Comparison of ENCODE assay signal across 19 cellular contexts in the genomic region with DNA sequence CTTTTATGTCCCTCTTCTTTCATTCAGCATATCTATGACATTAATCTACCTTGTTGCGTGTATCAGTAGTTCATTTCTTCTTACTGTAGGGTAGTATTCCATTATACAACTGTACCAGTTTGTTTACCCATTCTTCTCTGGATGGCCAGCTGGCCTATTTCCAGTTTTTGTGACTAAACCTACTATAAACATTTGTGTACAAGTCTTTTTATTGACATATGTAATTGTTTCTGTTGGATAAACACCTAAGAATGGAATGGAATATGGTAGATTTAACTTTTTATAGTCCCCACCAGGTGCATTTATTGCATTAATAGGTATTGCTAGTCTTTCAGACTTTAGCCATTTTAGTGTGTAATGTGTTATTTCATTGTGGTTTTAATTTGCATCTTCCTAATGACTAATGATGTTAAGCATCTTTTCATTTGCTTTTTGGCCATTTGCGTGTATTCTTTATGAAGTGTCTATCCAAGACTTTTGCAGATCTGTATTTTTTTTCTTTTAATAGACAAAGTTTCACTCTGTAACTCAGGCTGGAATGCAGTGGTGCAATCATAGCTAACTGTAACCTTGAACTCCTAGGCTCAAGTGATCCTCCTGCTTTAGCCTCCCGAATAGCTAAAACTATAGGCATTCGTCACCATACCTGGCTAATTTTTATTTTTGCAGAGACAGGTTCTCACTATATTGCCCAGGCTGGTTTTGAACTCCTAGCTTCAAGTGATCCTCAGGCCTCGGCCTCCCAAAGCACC. TPM values are rescaled to one million over a fixed set of nuclear protein-coding genes. Genes with fewer than 3 reads are reported as not detected.
A peak's percentile ranks its signal among the peaks of the same experiment; 100 is the strongest.
DNase-seq lines count a peak whose midpoint lies in the region; ATAC-seq, FAIRE-seq and TF ChIP-seq lines count a peak whose summit lies in the region.
"Had no signal": no experiment of that assay in that cellular context is flagged by ENCODE, and none has a peak within 500 bp of the region (broad histone marks: within the 10 kb centered on the region; RNA-seq: fewer than 3 reads in every experiment).

No MANE protein-coding gene starts in this region.

- H3K9me3 Mint-ChIP-seq in activated CD8-positive, alpha-beta T cell treated with anti-CD3 and anti-CD28 coated beads, Interleukin-2, amount 10 ng/mL, durations not matched to agents 7 days and 5 days (ENCODE audit: insufficient read depth): no peaks in the 10 kb centered on the region

- no peak overlapping the region for H3K4me3 Mint-ChIP-seq in activated CD8-positive, alpha-beta T cell treated with anti-CD3 and anti-CD28 coated beads, Interleukin-2, amount 10 ng/mL, durations not matched to agents 7 days and 5 days
- H3K4me3 Mint-ChIP-seq: CD4-positive, alpha-beta memory T cell had no signal

- POLR2A ChIA-PET in AG04450 (lab: Yijun Ruan, JAX): no interaction called here
- POLR2A ChIA-PET in HepG2 (lab: Yijun Ruan, JAX): no interaction called here
- POLR2A ChIA-PET in activated CD8-positive, alpha-beta T cell treated with anti-CD3 and anti-CD28 coated beads, Interleukin-2, amount 10 ng/mL, durations not matched to agents 7 days and 5 days (lab: Charles Lee): interaction anchor here (0.6 to 0.7 kb wide), 3 partner anchors 62 to 511 kb away, joined by 3 to 4 read pairs (median 4); no protein-coding TSS in a partner anchor

- FAIRE-seq in HepG2 (lab: Jason Lieb, UNC): peak; percentile 67
- FAIRE-seq: GM12892, H1, RCC 7860 had no signal

- no TSS peak for BruUV-seq in HepG2 (replicated peaks; lab: Mats Ljungman, UMichigan)

- DNase-seq in AG04450 (ENCODE audit: low read depth, low spot score) (peak; percentile 1), ELR (ENCODE audit: low read depth) (peak; percentile 41), NCI-H774 (lab: John Stamatoyannopoulos, UW) (peak; percentile 47), HepG2 (ENCODE audit: low spot score) (peak; percentile 9), NCI-H1436 (lab: John Stamatoyannopoulos, UW) (no peak), NCI-H187 (lab: John Stamatoyannopoulos, UW) (no peak)
- no peak for DNase-seq in activated CD8-positive, alpha-beta T cell treated with anti-CD3 and anti-CD28 coated beads, Interleukin-2, amount 10 ng/mL, durations not matched to agents 7 days and 5 days
- DNase-seq: BE2C; CD4-positive, alpha-beta memory T cell; DMS79 treated with DMSO at 0.1 percent for 48 hours; NCI-H1930; NCI-H748 treated with DMSO at 0.1 percent for 48 hours; Right ventricle myocardium superior; SK-N-SH; T-helper 1 cell had no signal

- H3K4me3 ChIP-seq in AG04450 (ENCODE audit: low read depth, low read length): no peak overlapping the region
- H3K4me3 ChIP-seq in HepG2 (replicated peaks in 1 of 3; ENCODE audit: insufficient read depth in 1 of 3, low read depth in 2 of 3, low read length in 3 of 3): no peak overlapping the region

- no peaks in the 10 kb centered on the region for H4K20me1 ChIP-seq in HepG2 (ENCODE audit: insufficient read depth, low read length)

- H3K27me3 Mint-ChIP-seq in activated CD8-positive, alpha-beta T cell treated with anti-CD3 and anti-CD28 coated beads, Interleukin-2, amount 10 ng/mL, durations not matched to agents 7 days and 5 days (ENCODE audit: low read depth): no peaks in the 10 kb centered on the region
- H3K27me3 Mint-ChIP-seq: CD4-positive, alpha-beta memory T cell had no signal

- H3K36me3 Mint-ChIP-seq in activated CD8-positive, alpha-beta T cell treated with anti-CD3 and anti-CD28 coated beads, Interleukin-2, amount 10 ng/mL, durations not matched to agents 7 days and 5 days (ENCODE audit: low read depth): peaks cover 69% of the 10 kb centered on the region

- no peak overlapping the region for H2AFZ ChIP-seq in HepG2 (ENCODE audit: low read length)

- no peaks in the 10 kb centered on the region for H3K9me3 ChIP-seq in AG04450 (ENCODE audit: control insufficient read depth, insufficient read depth, low read length)
- no peaks in the 10 kb centered on the region for H3K9me3 ChIP-seq in HepG2 (ENCODE audit: low read length)
- H3K9me3 ChIP-seq: BE2C, SK-N-SH had no signal

- no peak for TF ChIP-seq RAD21 in HepG2 (CRISPR knock-in tag; IDR thresholded peaks at IDR 0.05)

- 89% methylated on average over 5 of the region's 5 CpGs for WGBS in HepG2 (ENCODE audit: low lambda C conversion rate)

- TF ChIP-seq POLR2A in HepG2 (IDR thresholded peaks at IDR 0.05; ENCODE audit: insufficient read depth in 1 of 2, low read depth in 2 of 2, low read length in 2 of 2): no peak

- H3K27me3 ChIP-seq in AG04450 (ENCODE audit: control insufficient read depth, insufficient read depth, low read length) (no peaks in the 10 kb centered on the region), HepG2 (ENCODE audit: control insufficient read depth in 1 of 2, insufficient read depth in 2 of 2, low read length in 2 of 2) (no peaks in the 10 kb centered on the region)
- H3K27me3 ChIP-seq: BE2C had no signal

- peak; percentile 58; the same call in 2 of the 3 replicates for ATAC-seq in HepG2
- no peak for ATAC-seq in activated CD8-positive, alpha-beta T cell treated with anti-CD3 and anti-CD28 coated beads, Interleukin-2, amount 10 ng/mL, durations not matched to agents 7 days and 5 days

- no peak for TF ChIP-seq CTCF in AG04450 (IDR thresholded peaks at IDR 0.05; ENCODE audit: low read depth, low read length)
- no peak for TF ChIP-seq CTCF in HepG2 (CRISPR knock-in tag; IDR thresholded peaks at IDR 0.05)

- no peak overlapping the region for H3K4me2 ChIP-seq in HepG2 (ENCODE audit: low read depth, low read length)
- H3K4me2 ChIP-seq: KMS-11, SK-N-SH had no signal

- H3K27ac Mint-ChIP-seq in activated CD8-positive, alpha-beta T cell treated with anti-CD3 and anti-CD28 coated beads, Interleukin-2, amount 10 ng/mL, durations not matched to agents 7 days and 5 days: no peak overlapping the region
- H3K27ac Mint-ChIP-seq: CD4-positive, alpha-beta memory T cell had no signal

- TF ChIP-seq EP300 in HepG2 (IDR thresholded peaks at IDR 0.05; ENCODE audit: low read depth in 2 of 2, low read length in 2 of 2): no peak
- TF ChIP-seq EP300 in HepG2 (CRISPR knock-in tag; IDR thresholded peaks at IDR 0.05; ENCODE audit: borderline replicate concordance): no peak

- H3K9ac ChIP-seq in HepG2 (ENCODE audit: insufficient read depth, low read depth, low read length): no peak overlapping the region
- H3K9ac ChIP-seq: KMS-11, SK-N-SH had no signal

- H3K4me1 ChIP-seq in HepG2 (ENCODE audit: insufficient read depth, low read length): peaks cover 9% of the 10 kb centered on the region
- H3K4me1 ChIP-seq: BE2C had no signal

- H3K4me1 Mint-ChIP-seq in activated CD8-positive, alpha-beta T cell treated with anti-CD3 and anti-CD28 coated beads, Interleukin-2, amount 10 ng/mL, durations not matched to agents 7 days and 5 days (ENCODE audit: low read depth): no peaks in the 10 kb centered on the region
- H3K4me1 Mint-ChIP-seq: CD4-positive, alpha-beta memory T cell had no signal

- peaks cover 1 to 13% of the 10 kb centered on the region in 2 experiments; a peak in 3 of 5 replicates for H3K36me3 ChIP-seq in HepG2 (replicated peaks in 1 of 2; ENCODE audit: control insufficient read depth in 1 of 2, insufficient read depth in 2 of 2, low read length in 2 of 2)

- H3K27ac ChIP-seq in AG04450 (ENCODE audit: low read depth, low read length): no peak overlapping the region
- H3K27ac ChIP-seq in HepG2 (ENCODE audit: extremely low read length, insufficient read depth, low read length): no peak overlapping the region
- H3K27ac ChIP-seq: KMS-11 had no signal

- H3K79me2 ChIP-seq in HepG2 (ENCODE audit: insufficient read depth, low read length): no peaks in the 10 kb centered on the region

- intact Hi-C loops in HepG2 (cut with micrococcal nuclease; ENCODE audit: unreplicated experiment): no loop called here

- CTCF ChIA-PET in AG04450 (lab: Charles Lee): no interaction called here
- CTCF ChIA-PET in HepG2 (lab: Yijun Ruan, JAX; ENCODE audit: low intra/inter-chr PET ratio, low total read pairs): no interaction called here
- CTCF ChIA-PET in activated CD8-positive, alpha-beta T cell treated with anti-CD3 and anti-CD28 coated beads, Interleukin-2, amount 10 ng/mL, durations not matched to agents 7 days and 5 days (lab: Charles Lee): no interaction called here

- in situ Hi-C loops in HepG2 (cut with HindIII; ENCODE audit: extremely low pct_ligation_motif_present, low pct_unique_long_range_greater_than_20kb): no loop called here

TF ChIP-seq in HepG2, 621 proteins besides CTCF, POLR2A, EP300 and RAD21 (continues in another document):
- TF ChIP-seq TEAD3 (CRISPR knock-in tag; optimal IDR thresholded peaks at IDR 0.05; ENCODE audit: borderline replicate concordance): peak; percentile 77
- no peak for TF ChIP-seq YEATS2 (CRISPR knock-in tag; IDR thresholded peaks at IDR 0.05; ENCODE audit: borderline replicate concordance)

RNA-seq across cellular contexts. Expression of a gene that starts 41.9 kb away (rescaled TPM):
- polyA plus RNA-seq in AG04450 (2011; rRNA removed) (26.4 and 36.9 TPM in 2 replicates), HepG2 (2011; rRNA removed) (11.2 and 13.3 TPM in 2 replicates)
- polyA minus RNA-seq in AG04450 (2011; rRNA and poly(A)+ RNA removed): 38.4 and 55.2 TPM in 2 replicates
- total RNA-seq in HepG2 (2016; rRNA removed; fragmentation: Illumina TruSeq; extraction: Trizol): 13.2 and 18.1 TPM in 2 replicates
- total RNA-seq in HepG2 (2016; cell fraction: cytosol; rRNA removed; fragmentation: Illumina TruSeq; extraction: Trizol; ENCODE audit: low read depth): 4.5 and 8.0 TPM in 2 replicates
- 13.9 and 16.6 TPM in 2 replicates for total RNA-seq in HepG2 (2016; cell fraction: insoluble cytoplasmic fraction; rRNA removed; fragmentation: Illumina TruSeq; extraction: Trizol)
- 4.3 TPM in 2 replicates for total RNA-seq in HepG2 (2016; cell fraction: membrane; rRNA removed; fragmentation: Illumina TruSeq; extraction: Trizol)
- total RNA-seq in HepG2 (2016; cell fraction: nucleus; rRNA removed; fragmentation: Illumina TruSeq; extraction: Trizol): 39.7 and 42.2 TPM in 2 replicates
- polyA plus RNA-seq in HepG2 (2011; cell fraction: cytosol; rRNA removed): 1.7 and 3.0 TPM in 2 replicates
- 11.6 and 15.9 TPM in 2 replicates for polyA plus RNA-seq in HepG2 (2011; cell fraction: nucleus; rRNA removed)
- polyA plus RNA-seq in HepG2 (2012): 9.1 and 10.4 TPM in 2 replicates
- polyA plus RNA-seq in HepG2 (2016; cell fraction: cytosol; fragmentation: Illumina TruSeq; extraction: Trizol; ENCODE audit: low read depth): 0.18 and 0.20 TPM in 2 replicates
- polyA plus RNA-seq in HepG2 (2016; cell fraction: insoluble cytoplasmic fraction; fragmentation: Illumina TruSeq; extraction: Trizol; ENCODE audit: low read depth): 5.3 and 5.5 TPM in 2 replicates
- 0.53 and 0.72 TPM in 2 replicates for polyA plus RNA-seq in HepG2 (2016; cell fraction: membrane; fragmentation: Illumina TruSeq; extraction: Trizol; ENCODE audit: low read depth)
- polyA plus RNA-seq in HepG2 (2016; cell fraction: nucleus; fragmentation: Illumina TruSeq; extraction: Trizol; ENCODE audit: insufficient read depth, low read depth): 10.6 and 13.2 TPM in 2 replicates
- polyA minus RNA-seq in HepG2 (2011; rRNA and poly(A)+ RNA removed; ENCODE audit: low replicate concordance): 13.8 and 13.9 TPM in 2 replicates
- polyA minus RNA-seq in HepG2 (2011; cell fraction: cytosol; rRNA and poly(A)+ RNA removed): 20.5 and 24.2 TPM in 2 replicates
- 161 and 189 TPM in 2 replicates for polyA minus RNA-seq in HepG2 (2011; cell fraction: nucleus; rRNA and poly(A)+ RNA removed)
- total RNA-seq in activated CD8-positive, alpha-beta T cell treated with anti-CD3 and anti-CD28 coated beads, Interleukin-2, amount 10 ng/mL, durations not matched to agents 7 days and 5 days: 10 to 100 TPM; 58.0 to 59.6 TPM

Comparison
In these comparisons a context has a peak if more than half of its experiments do, and no peak if none do; other contexts are left out.
1. DNase-seq: peak in AG04450 (single experiment), ELR (single experiment), NCI-H774 (single experiment) and HepG2 (single experiment); none in NCI-H1436 (single experiment), NCI-H187 (0 of 2) and activated CD8-positive, alpha-beta T cell treated with anti-CD3 and anti-CD28 coated beads, Interleukin-2, amount 10 ng/mL, durations not matched to agents 7 days and 5 days (single experiment).